In the genomic region with DNA sequence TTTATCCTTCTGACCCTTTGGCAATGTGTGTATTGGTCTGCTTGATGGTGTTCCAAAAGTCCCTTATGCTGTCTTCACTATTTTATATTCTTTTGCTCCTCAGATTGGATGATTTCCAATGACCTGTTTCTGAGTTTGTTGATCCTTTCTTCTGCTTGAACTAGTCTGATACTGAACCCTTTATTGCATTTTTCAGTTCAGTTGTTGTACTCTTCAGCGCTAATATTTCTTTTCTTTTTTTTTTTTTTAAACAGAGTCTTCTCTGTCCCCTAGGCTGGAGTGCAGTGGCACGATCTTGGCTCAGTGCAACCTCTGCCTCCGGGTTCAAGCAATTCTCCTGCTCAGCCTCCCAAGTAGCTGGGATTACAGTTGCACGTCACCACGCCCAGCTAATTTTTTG, we compare ENCODE assay signal across 28 cellular contexts.
"Had no signal": no experiment of that assay in that cellular context is flagged by ENCODE, and none has a peak within 500 bp of the region (broad histone marks: within the 10 kb centered on the region; RNA-seq: fewer than 3 reads in every experiment).

No MANE protein-coding gene starts in this region.

- H3K27me3 ChIP-seq: colonic mucosa, dorsolateral prefrontal cortex, esophagus muscularis mucosa, esophagus squamous epithelium, foreskin keratinocyte, gastrocnemius medialis, gastroesophageal sphincter, heart left ventricle, heart right ventricle had no signal

- H3K36me3 ChIP-seq: colonic mucosa, esophagus muscularis mucosa, esophagus squamous epithelium, gastrocnemius medialis, gastroesophageal sphincter, heart left ventricle, heart right ventricle had no signal

- H3K27ac ChIP-seq: colonic mucosa, coronary artery, dorsolateral prefrontal cortex, epithelial cell of prostate, esophagus muscularis mucosa, esophagus squamous epithelium, foreskin keratinocyte, gastrocnemius medialis, gastroesophageal sphincter, heart left ventricle, heart right ventricle had no signal

- H3K4me1 ChIP-seq: colonic mucosa, esophagus muscularis mucosa, esophagus squamous epithelium, foreskin keratinocyte, gastrocnemius medialis, gastroesophageal sphincter, heart left ventricle, heart right ventricle had no signal

- H3K4me3 ChIP-seq: colonic mucosa, coronary artery, dorsolateral prefrontal cortex, esophagus muscularis mucosa, esophagus squamous epithelium, gastroesophageal sphincter, heart left ventricle, heart right ventricle had no signal

- ATAC-seq: effector memory CD8-positive, alpha-beta T cell; esophagus mucosa; foreskin keratinocyte; gastrocnemius medialis; gastroesophageal sphincter; heart left ventricle; heart right ventricle had no signal

- FAIRE-seq: colon, endometrium, endothelial cell of umbilical vein, frontal cortex had no signal

- DNase-seq: colonic mucosa; cortex of kidney; dermis blood vessel endothelial cell; dorsolateral prefrontal cortex; effector CD4-positive, alpha-beta T cell; effector CD8-positive, alpha-beta T cell; effector memory CD4-positive, alpha-beta T cell; effector memory CD8-positive, alpha-beta T cell; endodermal cell; erythroblast; esophagus squamous epithelium; foreskin fibroblast; foreskin keratinocyte; foreskin melanocyte; gastrocnemius medialis; glutamatergic neuron; head of caudate nucleus; heart left ventricle; heart right ventricle had no signal
